In genomic region chr10:87524296-87524695, GRCh38 we compare ENCODE assay signal across 21 cellular contexts. TPM values are rescaled to one million over a fixed set of nuclear protein-coding genes. Genes with fewer than 3 reads are reported as not detected.
DNase-seq lines count a peak whose midpoint lies in the region; ATAC-seq and TF ChIP-seq lines count a peak whose summit lies in the region.
"Had no signal": no experiment of that assay in that cellular context is flagged by ENCODE, and none has a peak within 500 bp of the region (broad histone marks: within the 10 kb centered on the region; RNA-seq: fewer than 3 reads in every experiment).

No MANE protein-coding gene starts in this region.

- no peak for TF ChIP-seq CTCF in HEK293 (tag by site-specific recombination; IDR thresholded peaks at IDR 0.05)
- TF ChIP-seq CTCF in endothelial cell (IDR thresholded peaks at IDR 0.05; ENCODE audit: unreplicated experiment) = no peak
- TF ChIP-seq CTCF in parathyroid adenoma (IDR thresholded peaks at IDR 0.05) = no peak

- H2AFZ ChIP-seq in parathyroid adenoma = no peak overlapping the region
- H2AFZ ChIP-seq: GM23338 had no signal

- H3K4me3 ChIP-seq in HEK293 (ENCODE audit: low read depth, low read length) (no peak overlapping the region), parathyroid adenoma (ENCODE audit: low read depth, low read length) (no peak overlapping the region), MG63 (no peak overlapping the region)
- H3K4me3 ChIP-seq: A549; BLaER1 treated with 17β-estradiol and CSF1 and Interleukin-3, amounts not matched to agents 10 nM and 100 nM; GM23338 had no signal

- H3K27ac Mint-ChIP-seq in endothelial cell (ENCODE audit: unreplicated experiment) = no peak overlapping the region
- H3K27ac Mint-ChIP-seq: CD8-positive, alpha-beta T cell; GM23338 had no signal

- H3K36me3 Mint-ChIP-seq in endothelial cell (ENCODE audit: low read depth, unreplicated experiment) = peaks cover 55% of the 10 kb centered on the region

- H3K36me3 ChIP-seq in HEK293 (ENCODE audit: control insufficient read depth in 2 of 2, insufficient read depth in 1 of 2, low read length in 2 of 2) (peaks cover 11 to 39% of the 10 kb centered on the region in 2 experiments), parathyroid adenoma (ENCODE audit: control insufficient read depth, insufficient read depth, low read length) (peaks cover 2% of the 10 kb centered on the region), MG63 (peaks cover 25% of the 10 kb centered on the region)

- H3K4me3 Mint-ChIP-seq in endothelial cell (ENCODE audit: unreplicated experiment) = peak overlapping the region; percentile 2
- H3K4me3 Mint-ChIP-seq: CD8-positive, alpha-beta T cell; GM23338 had no signal

- ATAC-seq in left ventricle myocardium superior (peak; percentile 85), GM21723 (IDR thresholded peaks at IDR 0.05; ENCODE audit: unreplicated experiment) (no peak), GM21619 (IDR thresholded peaks at IDR 0.05; ENCODE audit: unreplicated experiment) (no peak)
- ATAC-seq: A549; CD8-positive, alpha-beta T cell; GM23338; HCT116; Panc1 had no signal

- H3K9ac ChIP-seq in parathyroid adenoma = no peak overlapping the region
- H3K9ac ChIP-seq: BLaER1 treated with 17β-estradiol and CSF1 and Interleukin-3, amounts not matched to agents 10 nM and 100 nM had no signal

- no peak overlapping the region for H3K4me2 ChIP-seq in parathyroid adenoma (ENCODE audit: low read length)
- H3K4me2 ChIP-seq: A549; BLaER1 treated with 17β-estradiol and CSF1 and Interleukin-3, amounts not matched to agents 10 nM and 100 nM; GM23338 had no signal

- no peaks in the 10 kb centered on the region for H3K9me3 Mint-ChIP-seq in endothelial cell (ENCODE audit: unreplicated experiment)

- H3K27me3 Mint-ChIP-seq in endothelial cell (ENCODE audit: unreplicated experiment) = peaks cover 3% of the 10 kb centered on the region

- POLR2A ChIA-PET in HEK293 (lab: Yijun Ruan, JAX) = no interaction called here

- CTCF ChIA-PET in HEK293 (lab: Yijun Ruan, JAX) = interaction anchor here (0.6 to 1.7 kb wide), 2 partner anchors 20 to 177 kb away, joined by 4 to 5 read pairs; partner anchors contain the start of gene MINPP1

- no peak overlapping the region for H3K27ac ChIP-seq in HEK293 (ENCODE audit: extremely low read depth, low read depth, low read length)
- peak overlapping the region; percentile 17 for H3K27ac ChIP-seq in parathyroid adenoma
- H3K27ac ChIP-seq: A549; BLaER1 treated with 17β-estradiol and CSF1 and Interleukin-3, amounts not matched to agents 10 nM and 100 nM had no signal

- DNase-seq in endothelial cell (ENCODE audit: low spot score) (no peak), left ventricle myocardium superior (no peak), MG63 (no peak), activated gamma-delta T cell treated with Interleukin-2 at 50 U/mL for 16 hours (no peak)
- DNase-seq: Calu3; CD8-positive, alpha-beta T cell; GF-D8; KBM-7; NCI-H187; NCI-H226; NCI-H524; NCI-H82 had no signal

- H3K4me1 ChIP-seq in HEK293 (ENCODE audit: control insufficient read depth, insufficient read depth, low read length) (no peaks in the 10 kb centered on the region), parathyroid adenoma (peaks cover 9% of the 10 kb centered on the region)
- H3K4me1 ChIP-seq: A549; BLaER1 treated with 17β-estradiol and CSF1 and Interleukin-3, amounts not matched to agents 10 nM and 100 nM had no signal

- intact Hi-C loops in left ventricle myocardium superior (cut with micrococcal nuclease) = no loop called here

- H3K27me3 ChIP-seq in parathyroid adenoma (ENCODE audit: control insufficient read depth, insufficient read depth, low read length) (no peaks in the 10 kb centered on the region), MG63 (no peaks in the 10 kb centered on the region)
- H3K27me3 ChIP-seq: BLaER1 treated with 17β-estradiol and CSF1 and Interleukin-3, amounts not matched to agents 10 nM and 100 nM had no signal

- no peaks in the 10 kb centered on the region for H3K4me1 Mint-ChIP-seq in endothelial cell (ENCODE audit: unreplicated experiment)
- H3K4me1 Mint-ChIP-seq: GM23338 had no signal

- H3K9me3 ChIP-seq in HEK293 (ENCODE audit: control insufficient read depth, insufficient read depth, low read depth, low read length) (no peaks in the 10 kb centered on the region), parathyroid adenoma (ENCODE audit: control insufficient read depth, low read length) (no peaks in the 10 kb centered on the region), MG63 (peaks cover 12% of the 10 kb centered on the region)
- H3K9me3 ChIP-seq: A549 had no signal

- peaks cover 3% of the 10 kb centered on the region for H3K79me2 ChIP-seq in parathyroid adenoma

TF ChIP-seq in HEK293, 187 proteins besides CTCF, POLR2A, EP300 and RAD21:
- peak; percentile 89 for TF ChIP-seq PRDM1 (tag by site-specific recombination; IDR thresholded peaks at IDR 0.05)
- no peak for TF ChIP-seq ZNF280D (tag by site-specific recombination; IDR thresholded peaks at IDR 0.05)
TF ChIP-seq in HEK293: peak in this region for 1.

RNA-seq across cellular contexts. Expression of gene MINPP1, which starts 19.6 kb away (rescaled TPM):
- 39.5 TPM for total RNA-seq in endothelial cell (ENCODE audit: unreplicated experiment)
- 5.0 TPM for total RNA-seq in left ventricle myocardium superior
- total RNA-seq in MG63 (2014; rRNA removed; shearing (Covaris generic); ENCODE audit: low replicate concordance) = 20.4 and 48.0 TPM in 2 replicates
